Comparison of ENCODE assay signal across 8 cellular contexts in genomic region chr19:14516746-14517438, GRCh38. TPM values are rescaled to one million over a fixed set of nuclear protein-coding genes. Genes with fewer than 3 reads are reported as not detected.
A peak's percentile ranks its signal among the peaks of the same experiment; 100 is the strongest.
DNase-seq lines count a peak whose midpoint lies in the region; ATAC-seq and TF ChIP-seq lines count a peak whose summit lies in the region.

No MANE protein-coding gene starts in this region.

- H3K4me2 ChIP-seq in osteoblast (ENCODE audit: insufficient read depth, low read length): peak overlapping the region; percentile 92

- H3K27ac Mint-ChIP-seq in endothelial cell (ENCODE audit: unreplicated experiment): peak overlapping the region; percentile 64

- intact Hi-C loops in Panc1 (cut with micrococcal nuclease; ENCODE audit: unreplicated experiment): no loop called here

- ATAC-seq in Panc1: no peak
- ATAC-seq in HG03521 (IDR thresholded peaks at IDR 0.05; ENCODE audit: unreplicated experiment): no peak

- H3K9ac ChIP-seq in ES-I3 (ENCODE audit: low read depth, low read length): peak overlapping the region; percentile 99

- no peaks in the 10 kb centered on the region for H3K27me3 ChIP-seq in Panc1 (ENCODE audit: control insufficient read depth, insufficient read depth, low read length)
- H3K27me3 ChIP-seq in osteoblast (ENCODE audit: insufficient read depth, low read length): no peaks in the 10 kb centered on the region

- H3K4me1 ChIP-seq in ES-I3 (ENCODE audit: insufficient read depth, low read length) (peaks cover 7% of the 10 kb centered on the region), Panc1 (ENCODE audit: control insufficient read depth, insufficient read depth, low read length) (peaks cover 44% of the 10 kb centered on the region), osteoblast (ENCODE audit: insufficient read depth, low read length) (peaks cover 29% of the 10 kb centered on the region)

- no peak overlapping the region for H2AFZ ChIP-seq in osteoblast (ENCODE audit: low read length)

- no TSS peak for BruUV-seq in Panc1 (replicated peaks; lab: Mats Ljungman, UMichigan)

- H3K36me3 ChIP-seq in ES-I3 (ENCODE audit: insufficient read depth, low read length): peaks cover 13% of the 10 kb centered on the region; the same call in 1 of the 2 replicates
- peaks cover 10% of the 10 kb centered on the region for H3K36me3 ChIP-seq in Panc1 (ENCODE audit: control insufficient read depth, insufficient read depth, low read length)
- peaks cover 27% of the 10 kb centered on the region for H3K36me3 ChIP-seq in osteoblast (ENCODE audit: insufficient read depth, low read length)

- POLR2A ChIA-PET in Panc1 (lab: Charles Lee): interaction anchor here (0.5 to 0.6 kb wide), 2 partner anchors 74 to 467 kb away, joined by 5 to 7 read pairs; no protein-coding TSS in a partner anchor

- in situ Hi-C loops in Panc1 (cut with HindIII; ENCODE audit: low pct_unique_long_range_greater_than_20kb, low sequenced_read_pairs): no loop called here

- H3K27ac ChIP-seq in Panc1 (ENCODE audit: low read length) (peak overlapping the region; percentile 81), osteoblast (ENCODE audit: low read depth, low read length) (peak overlapping the region; percentile 2)

- CTCF ChIA-PET in Panc1 (lab: Charles Lee): interaction anchor here (1.4 kb wide), 1 partner anchor 12 kb away, joined by 4 read pairs; no protein-coding TSS in a partner anchor

- peaks cover 23% of the 10 kb centered on the region for H3K4me1 Mint-ChIP-seq in endothelial cell (ENCODE audit: unreplicated experiment)

- peaks cover 29% of the 10 kb centered on the region for H4K20me1 ChIP-seq in osteoblast (ENCODE audit: insufficient read depth, low read length)

- no peaks in the 10 kb centered on the region for H3K9me3 Mint-ChIP-seq in endothelial cell (ENCODE audit: unreplicated experiment)

- DNase-seq in Panc1 (ENCODE audit: low read depth, low spot score) (no peak), endothelial cell (ENCODE audit: low spot score) (no peak), osteoblast (ENCODE audit: insufficient read length, low spot score, missing footprints) (peak; percentile 57), NCI-H1105 treated with DMSO at 0.1 percent for 48 hours (lab: John Stamatoyannopoulos, UW) (no peak), cortex of kidney (lab: John Stamatoyannopoulos, UW) (no peak), NCI-H2171 treated with DMSO at 0.1 percent for 48 hours (lab: John Stamatoyannopoulos, UW) (no peak)

- peaks cover 18% of the 10 kb centered on the region for H3K27me3 Mint-ChIP-seq in endothelial cell (ENCODE audit: unreplicated experiment)

- peaks cover 40% of the 10 kb centered on the region for H3K79me2 ChIP-seq in osteoblast (ENCODE audit: insufficient read depth, low read length)

- peak overlapping the region; percentile 96 for H3K4me3 Mint-ChIP-seq in endothelial cell (ENCODE audit: unreplicated experiment)

- TF ChIP-seq CTCF in Panc1 (IDR thresholded peaks at IDR 0.05) (no peak), endothelial cell (IDR thresholded peaks at IDR 0.05; ENCODE audit: unreplicated experiment) (no peak), osteoblast (IDR thresholded peaks at IDR 0.05; ENCODE audit: extremely low read depth, low read depth, low read length) (no peak)

- H3K4me3 ChIP-seq in Panc1 (ENCODE audit: low read depth in 2 of 2, low read length in 2 of 2): peak overlapping the region; percentile 86 to 97
- H3K4me3 ChIP-seq in osteoblast (ENCODE audit: insufficient read depth, low read length): peak overlapping the region; percentile 93

- H3K9me3 ChIP-seq in ES-I3 (ENCODE audit: control insufficient read depth, insufficient read depth, low read length) (no peaks in the 10 kb centered on the region), Panc1 (ENCODE audit: control insufficient read depth, insufficient read depth, low read depth, low read length) (no peaks in the 10 kb centered on the region), osteoblast (ENCODE audit: low read depth, low read length) (no peaks in the 10 kb centered on the region)

- peaks cover 28% of the 10 kb centered on the region for H3K36me3 Mint-ChIP-seq in endothelial cell (ENCODE audit: low read depth, unreplicated experiment)

RNA-seq across cellular contexts. Expression of gene DNAJB1, which starts 1.3 kb away (rescaled TPM):
- 149 TPM for total RNA-seq in Panc1 (2021; ENCODE audit: unreplicated experiment)
- polyA plus RNA-seq in Panc1 (2012; ENCODE audit: insufficient read length): 101 TPM
- 45.7 TPM for total RNA-seq in endothelial cell (ENCODE audit: unreplicated experiment)
- total RNA-seq in osteoblast: 65.1 and 70.9 TPM in 2 replicates

RNA-seq across cellular contexts. Expression of gene TECR, which starts 12.5 kb away (rescaled TPM):
- total RNA-seq in Panc1 (2021; ENCODE audit: unreplicated experiment): 233 TPM
- polyA plus RNA-seq in Panc1 (2012; ENCODE audit: insufficient read length): 250 TPM
- 116 TPM for total RNA-seq in endothelial cell (ENCODE audit: unreplicated experiment)
- total RNA-seq in osteoblast: 40.1 and 41.6 TPM in 2 replicates

RNA-seq across cellular contexts. Expression of gene GIPC1, which starts 21.0 kb away (rescaled TPM):
- total RNA-seq in Panc1 (2021; ENCODE audit: unreplicated experiment) (160 TPM), endothelial cell (ENCODE audit: unreplicated experiment) (106 TPM), osteoblast (114 and 115 TPM in 2 replicates)
- polyA plus RNA-seq in Panc1 (2012; ENCODE audit: insufficient read length): 339 TPM

RNA-seq across cellular contexts. Expression of gene PTGER1, which starts 41.7 kb away (rescaled TPM):
- 2.2 TPM for total RNA-seq in Panc1 (2021; ENCODE audit: unreplicated experiment)
- polyA plus RNA-seq in Panc1 (2012; ENCODE audit: insufficient read length): 3.2 TPM
- total RNA-seq in endothelial cell (ENCODE audit: unreplicated experiment): 0.31 TPM
- total RNA-seq in osteoblast: 0.72 and 0.88 TPM in 2 replicates

RNA-seq across cellular contexts. Expression of gene NDUFB7, which starts 55.0 kb away (rescaled TPM):
- total RNA-seq in Panc1 (2021; ENCODE audit: unreplicated experiment) (180 TPM), endothelial cell (ENCODE audit: unreplicated experiment) (122 TPM), osteoblast (219 and 227 TPM in 2 replicates)
- polyA plus RNA-seq in Panc1 (2012; ENCODE audit: insufficient read length): 341 TPM
